Comparison of ENCODE assay signal across 13 cellular contexts in genomic region chr12:66288121-66288520, GRCh38. TPM values are rescaled to one million over a fixed set of nuclear protein-coding genes. Genes with fewer than 3 reads are reported as not detected.
DNase-seq lines count a peak whose midpoint lies in the region; ATAC-seq and TF ChIP-seq lines count a peak whose summit lies in the region.
"Had no signal": no experiment of that assay in that cellular context is flagged by ENCODE, and none has a peak within 500 bp of the region (broad histone marks: within the 10 kb centered on the region; RNA-seq: fewer than 3 reads in every experiment).

No MANE protein-coding gene starts in this region.

- peaks cover 0 to 2% of the 10 kb centered on the region in 2 donors for H3K27me3 Mint-ChIP-seq in CD8-positive, alpha-beta memory T cell
- H3K27me3 Mint-ChIP-seq in activated T-helper 1 cell treated with anti-CD3 and anti-CD28 coated beads, Interleukin-12 subunit alpha, Interleukin-12 subunit beta, Interleukin-2, Interleukin-4 antibody, amounts not matched to agents 30 ng/mL and 10 ng/mL and 1 ng/mL, durations not matched to agents 14 hours and 24 hours and 36 hours (ENCODE audit: insufficient read depth) = no peaks in the 10 kb centered on the region
- H3K27me3 Mint-ChIP-seq in endodermal cell (ENCODE audit: insufficient read depth) = no peaks in the 10 kb centered on the region

- no peak for TF ChIP-seq POLR2A in spleen (IDR thresholded peaks at IDR 0.05)

- POLR2A ChIA-PET in CD8-positive, alpha-beta memory T cell (lab: Charles Lee) = interaction anchor here (0.7 to 1.1 kb wide), 4 partner anchors 9 to 52 kb away, joined by 3 to 26 read pairs (median 4); partner anchors contain the start of gene HELB

- no peaks in the 10 kb centered on the region for H3K27me3 ChIP-seq in CD8-positive, alpha-beta memory T cell (ENCODE audit: insufficient read depth, low read length, poor library complexity, severe bottlenecking)
- H3K27me3 ChIP-seq in spleen (replicated peaks in 1 of 7) = no peaks in the 10 kb centered on the region
- no peaks in the 10 kb centered on the region for H3K27me3 ChIP-seq in endodermal cell (ENCODE audit: control insufficient read depth, insufficient read depth, low read length, poor library complexity, severe bottlenecking)

- WGBS in spleen, 5 donors = 60 to 76% (median 67%) methylated on average over 5 of the region's 5 CpGs
- WGBS in endodermal cell (ENCODE audit: insufficient coverage in 1 of 2, insufficient read length in 1 of 2), 2 experiments = 93% methylated on average over 5 of the region's 5 CpGs; no CpG with 5 or more reads in 1 of the 2 experiments

- no peak overlapping the region for H3K9ac ChIP-seq in endodermal cell (ENCODE audit: extremely low read depth, low read length, poor library complexity, severe bottlenecking)

- peaks cover 65 to 93% (median 93%) of the 10 kb centered on the region in 3 donors for H3K4me1 Mint-ChIP-seq in CD8-positive, alpha-beta memory T cell
- peaks cover 66% of the 10 kb centered on the region for H3K4me1 Mint-ChIP-seq in activated T-helper 1 cell treated with anti-CD3 and anti-CD28 coated beads, Interleukin-12 subunit alpha, Interleukin-12 subunit beta, Interleukin-2, Interleukin-4 antibody, amounts not matched to agents 30 ng/mL and 10 ng/mL and 1 ng/mL, durations not matched to agents 14 hours and 24 hours and 36 hours (ENCODE audit: low read depth)
- H3K4me1 Mint-ChIP-seq in endodermal cell = no peaks in the 10 kb centered on the region

- DNase-seq in CD8-positive, alpha-beta memory T cell = peak; percentile 9 to 88 (median 77)
- DNase-seq in T-helper 9 cell = peak; percentile 29
- peak; percentile 65 for DNase-seq in activated T-helper 1 cell treated with anti-CD3 and anti-CD28 coated beads, Interleukin-12 subunit alpha, Interleukin-12 subunit beta, Interleukin-2, Interleukin-4 antibody, amounts not matched to agents 30 ng/mL and 10 ng/mL and 1 ng/mL, durations not matched to agents 14 hours and 24 hours and 36 hours (ENCODE audit: low spot score)
- no peak for DNase-seq in spleen
- no peak for DNase-seq in HPDE6-E6E7 (ENCODE audit: extremely low spot score)
- no peak for DNase-seq in occipital lobe (lab: John Stamatoyannopoulos, UW)
- no peak for DNase-seq in endodermal cell
- DNase-seq: AML-193, NCI-H1105, NCI-H524, psoas muscle had no signal

- no peak overlapping the region for H3K27ac ChIP-seq in CD8-positive, alpha-beta memory T cell (ENCODE audit: low read depth, low read length)
- H3K27ac ChIP-seq in spleen (peak overlapping the region in 5 of 8 donors; percentile 5 to 72 (median 43)), endodermal cell (ENCODE audit: low read depth, low read length) (no peak overlapping the region)
- H3K27ac ChIP-seq: psoas muscle had no signal

- H3K36me3 Mint-ChIP-seq in CD8-positive, alpha-beta memory T cell = peaks cover 0 to 2% (median 0%) of the 10 kb centered on the region in 3 donors
- H3K36me3 Mint-ChIP-seq in activated T-helper 1 cell treated with anti-CD3 and anti-CD28 coated beads, Interleukin-12 subunit alpha, Interleukin-12 subunit beta, Interleukin-2, Interleukin-4 antibody, amounts not matched to agents 30 ng/mL and 10 ng/mL and 1 ng/mL, durations not matched to agents 14 hours and 24 hours and 36 hours (ENCODE audit: low read depth) = peaks cover 4% of the 10 kb centered on the region
- H3K36me3 Mint-ChIP-seq in endodermal cell (ENCODE audit: low read depth) = no peaks in the 10 kb centered on the region

- ATAC-seq in HG02623 (IDR thresholded peaks at IDR 0.05; ENCODE audit: unreplicated experiment) = no peak
- ATAC-seq: esophagus mucosa, psoas muscle had no signal

- H3K4me1 ChIP-seq in CD8-positive, alpha-beta memory T cell (ENCODE audit: insufficient read depth, low read length) = peaks cover 90% of the 10 kb centered on the region
- H3K4me1 ChIP-seq in spleen (peaks cover 0 to 45% (median 6%) of the 10 kb centered on the region in 6 donors), endodermal cell (ENCODE audit: control insufficient read depth, insufficient read depth, low read length) (no peaks in the 10 kb centered on the region)
- H3K4me1 ChIP-seq: psoas muscle had no signal

- no peaks in the 10 kb centered on the region for H3K36me3 ChIP-seq in CD8-positive, alpha-beta memory T cell (ENCODE audit: insufficient read depth, low read length)
- H3K36me3 ChIP-seq in spleen = no peaks in the 10 kb centered on the region
- no peaks in the 10 kb centered on the region for H3K36me3 ChIP-seq in endodermal cell (ENCODE audit: control insufficient read depth, insufficient read depth, low read length)

- no peaks in the 10 kb centered on the region for H3K9me3 ChIP-seq in CD8-positive, alpha-beta memory T cell (ENCODE audit: low read length)
- no peaks in the 10 kb centered on the region for H3K9me3 ChIP-seq in spleen
- H3K9me3 ChIP-seq in endodermal cell (ENCODE audit: control insufficient read depth, low read length) = no peaks in the 10 kb centered on the region
- H3K9me3 ChIP-seq: psoas muscle had no signal

- peak overlapping the region; percentile 65 to 93 (median 80) for H3K27ac Mint-ChIP-seq in CD8-positive, alpha-beta memory T cell
- H3K27ac Mint-ChIP-seq in activated T-helper 1 cell treated with anti-CD3 and anti-CD28 coated beads, Interleukin-12 subunit alpha, Interleukin-12 subunit beta, Interleukin-2, Interleukin-4 antibody, amounts not matched to agents 30 ng/mL and 10 ng/mL and 1 ng/mL, durations not matched to agents 14 hours and 24 hours and 36 hours = peak overlapping the region; percentile 72
- H3K27ac Mint-ChIP-seq in endodermal cell = no peak overlapping the region

- TF ChIP-seq CTCF in spleen (IDR thresholded peaks at IDR 0.05 in 8 of 11, conservative IDR thresholded peaks at IDR 0.05 in 3 of 11) (no peak), endodermal cell (conservative IDR thresholded peaks at IDR 0.05) (no peak)

- H3K4me3 ChIP-seq in CD8-positive, alpha-beta memory T cell (ENCODE audit: low read length) = no peak overlapping the region
- H3K4me3 ChIP-seq in spleen (no peak overlapping the region), endodermal cell (ENCODE audit: low read length) (no peak overlapping the region)
- H3K4me3 ChIP-seq: psoas muscle had no signal

- intact Hi-C loops in activated T-helper 1 cell treated with anti-CD3 and anti-CD28 coated beads, Interleukin-12 subunit alpha, Interleukin-12 subunit beta, Interleukin-2, Interleukin-4 antibody, amounts not matched to agents 30 ng/mL and 10 ng/mL and 1 ng/mL, durations not matched to agents 14 hours and 24 hours and 36 hours (cut with micrococcal nuclease) = loop anchor here (1.0 kb wide), 3 partner anchors 9 to 119 kb away; partner anchors contain the start of gene TMBIM4
- intact Hi-C loops in spleen (cut with DNase I; ENCODE audit: low total_unique reads) = no loop called here

- H3K4me3 Mint-ChIP-seq in CD8-positive, alpha-beta memory T cell = peak overlapping the region; percentile 46 to 82 (median 70)
- H3K4me3 Mint-ChIP-seq in activated T-helper 1 cell treated with anti-CD3 and anti-CD28 coated beads, Interleukin-12 subunit alpha, Interleukin-12 subunit beta, Interleukin-2, Interleukin-4 antibody, amounts not matched to agents 30 ng/mL and 10 ng/mL and 1 ng/mL, durations not matched to agents 14 hours and 24 hours and 36 hours = peak overlapping the region; percentile 11
- no peak overlapping the region for H3K4me3 Mint-ChIP-seq in endodermal cell

- no peaks in the 10 kb centered on the region for H3K9me3 Mint-ChIP-seq in CD8-positive, alpha-beta memory T cell
- H3K9me3 Mint-ChIP-seq in activated T-helper 1 cell treated with anti-CD3 and anti-CD28 coated beads, Interleukin-12 subunit alpha, Interleukin-12 subunit beta, Interleukin-2, Interleukin-4 antibody, amounts not matched to agents 30 ng/mL and 10 ng/mL and 1 ng/mL, durations not matched to agents 14 hours and 24 hours and 36 hours = peaks cover 2% of the 10 kb centered on the region
- H3K9me3 Mint-ChIP-seq in endodermal cell = no peaks in the 10 kb centered on the region

- CTCF ChIA-PET in CD8-positive, alpha-beta memory T cell (lab: Charles Lee) = interaction anchor here (0.9 to 1.2 kb wide), 5 partner anchors 9 to 33 kb away, joined by 3 to 7 read pairs (median 3); partner anchors contain the start of gene HELB

RNA-seq across cellular contexts. Expression of gene HELB, which starts 14.2 kb away (rescaled TPM):
- 10 to 100 TPM; 13.8 to 14.2 TPM for total RNA-seq in CD8-positive, alpha-beta memory T cell
- polyA plus RNA-seq in CD8-positive, alpha-beta memory T cell = 29.4 TPM
- total RNA-seq in activated T-helper 1 cell treated with anti-CD3 and anti-CD28 coated beads, Interleukin-12 subunit alpha, Interleukin-12 subunit beta, Interleukin-2, Interleukin-4 antibody, amounts not matched to agents 30 ng/mL and 10 ng/mL and 1 ng/mL, durations not matched to agents 14 hours and 24 hours and 36 hours = 20.5 and 21.5 TPM in 2 replicates
- total RNA-seq in spleen (10 to 100 TPM; 16.8 to 33.7 (median 20.5) TPM), occipital lobe (9.0 TPM), endodermal cell (10 to 100 TPM in 1 of 2 donors, 1 to 10 TPM in 1; 6.2 to 11.0 TPM)
- polyA plus RNA-seq in spleen = 1 to 10 TPM in 2 of 3 donors, under 1 TPM in 1; 0.83 to 2.0 (median 1.3) TPM
- 2.5 TPM for polyA plus RNA-seq in endodermal cell (2013, experiment 1 of 2)
- polyA plus RNA-seq in endodermal cell (2013, experiment 2 of 2) = 2.7 TPM

Comparison
In these comparisons a context has a peak if more than half of its experiments do, and no peak if none do; other contexts are left out.
1. DNase-seq: peak in CD8-positive, alpha-beta memory T cell (5 of 5), T-helper 9 cell (single experiment) and activated T-helper 1 cell treated with anti-CD3 and anti-CD28 coated beads, Interleukin-12 subunit alpha, Interleukin-12 subunit beta, Interleukin-2, Interleukin-4 antibody, amounts not matched to agents 30 ng/mL and 10 ng/mL and 1 ng/mL, durations not matched to agents 14 hours and 24 hours and 36 hours (single experiment); none in spleen (single experiment), HPDE6-E6E7 (single experiment), occipital lobe (single experiment) and endodermal cell (single experiment).
2. H3K27ac ChIP-seq: peak in spleen (5 of 8); none in CD8-positive, alpha-beta memory T cell (single experiment) and endodermal cell (single experiment).